11 cellular contexts compared by ENCODE assay signal in genomic region chr2:109333414-109334194, GRCh38.
DNase-seq lines count a peak whose midpoint lies in the region; ATAC-seq and TF ChIP-seq lines count a peak whose summit lies in the region.
"Had no signal": no experiment of that assay in that cellular context is flagged by ENCODE, and none has a peak within 500 bp of the region (broad histone marks: within the 10 kb centered on the region; RNA-seq: fewer than 3 reads in every experiment).

No MANE protein-coding gene starts in this region.

- H3F3A ChIP-seq in GM23338 (replicated peaks; ENCODE audit: low read depth) = no peaks in the 10 kb centered on the region

- H3K27ac Mint-ChIP-seq in GM23338 = no peak overlapping the region
- no peak overlapping the region for H3K27ac Mint-ChIP-seq in mesothelial cell of epicardium

- H4K20me1 ChIP-seq in GM23338 (replicated peaks; ENCODE audit: insufficient read depth) = no peaks in the 10 kb centered on the region

- H3K9me3 Mint-ChIP-seq in GM23338 = no peaks in the 10 kb centered on the region
- H3K9me3 Mint-ChIP-seq in mesothelial cell of epicardium = no peaks in the 10 kb centered on the region
- H3K9me3 Mint-ChIP-seq: activated CD4-positive, alpha-beta memory T cell treated with anti-CD3 and anti-CD28 coated beads, Interleukin-2, amount 10 ng/mL, durations not matched to agents 7 days and 5 days had no signal

- no peak overlapping the region for H3K27ac ChIP-seq in GM23338 (ENCODE audit: low read depth)
- peak overlapping the region; percentile 90 for H3K27ac ChIP-seq in RWPE2 (ENCODE audit: poor library complexity, severe bottlenecking)

- peaks cover 1% of the 10 kb centered on the region; the same call in 1 of the 2 replicates for H3K9me2 ChIP-seq in GM23338 (ENCODE audit: insufficient read depth)

- no peaks in the 10 kb centered on the region for H3K79me2 ChIP-seq in GM23338 (replicated peaks; ENCODE audit: insufficient read depth)

- DNase-seq in GM23338 (ENCODE audit: low spot score) = peak; percentile 50
- DNase-seq in RWPE2 (ENCODE audit: low spot score) = no peak
- no peak for DNase-seq in epithelial cell of proximal tubule (ENCODE audit: low read depth)
- DNase-seq in retinal pigment epithelial cell (ENCODE audit: low read depth) = no peak
- DNase-seq in activated effector memory CD4-positive, alpha-beta T cell treated with anti-CD3 and anti-CD28 coated beads, Interleukin-2, amount 50 U/mL, for 16 hours = no peak
- DNase-seq in mesothelial cell of epicardium (ENCODE audit: low spot score in 2 of 2, unreplicated experiment in 2 of 2) = no peak
- no peak for DNase-seq in NCI-H2029 (lab: John Stamatoyannopoulos, UW)
- no peak for DNase-seq in DMS153 treated with DMSO at 0.1 percent for 48 hours (lab: John Stamatoyannopoulos, UW; ENCODE audit: unreplicated experiment)
- DNase-seq: activated CD4-positive, alpha-beta memory T cell treated with anti-CD3 and anti-CD28 coated beads, Interleukin-2, amount 10 ng/mL, durations not matched to agents 7 days and 5 days; amniotic stem cell; occipital lobe had no signal

- H3K4me2 ChIP-seq in GM23338 = no peak overlapping the region

- peaks cover 10% of the 10 kb centered on the region for H3K27me3 Mint-ChIP-seq in GM23338 (ENCODE audit: insufficient read depth, low read depth, poor library complexity)
- H3K27me3 Mint-ChIP-seq in mesothelial cell of epicardium (ENCODE audit: low read depth) = peaks cover 18% of the 10 kb centered on the region

- no peaks in the 10 kb centered on the region for H3K36me3 Mint-ChIP-seq in GM23338 (ENCODE audit: low read depth)
- H3K36me3 Mint-ChIP-seq in mesothelial cell of epicardium = no peaks in the 10 kb centered on the region

- H3K4me1 ChIP-seq in GM23338 (ENCODE audit: insufficient read depth) (0 out of 2 replicates have a peak, but pooled peaks cover 4% of the 10 kb centered on the region), RWPE2 (ENCODE audit: insufficient read depth, poor library complexity, severe bottlenecking) (peaks cover 39% of the 10 kb centered on the region)

- H3K4me1 Mint-ChIP-seq in GM23338 (peaks cover 28% of the 10 kb centered on the region), mesothelial cell of epicardium (peaks cover 29% of the 10 kb centered on the region)

- no peaks in the 10 kb centered on the region for H3K9me3 ChIP-seq in RWPE2 (ENCODE audit: severe bottlenecking)

- H3K4me3 Mint-ChIP-seq in GM23338 (no peak overlapping the region), mesothelial cell of epicardium (no peak overlapping the region)
- H3K4me3 Mint-ChIP-seq: activated CD4-positive, alpha-beta memory T cell treated with anti-CD3 and anti-CD28 coated beads, Interleukin-2, amount 10 ng/mL, durations not matched to agents 7 days and 5 days had no signal

- H3K4me3 ChIP-seq in GM23338 (no peak overlapping the region), RWPE2 (ENCODE audit: severe bottlenecking) (no peak overlapping the region), epithelial cell of proximal tubule (ENCODE audit: low read depth, low read length) (no peak overlapping the region), retinal pigment epithelial cell (ENCODE audit: low read length) (no peak overlapping the region)

- peak; percentile 72 for ATAC-seq in GM23338
- no peak for ATAC-seq in RWPE2 (ENCODE audit: low read depth)

- no peak overlapping the region for H2AFZ ChIP-seq in GM23338

- TF ChIP-seq CTCF in GM23338 (conservative IDR thresholded peaks at IDR 0.05; ENCODE audit: low read depth in 2 of 2) (peak in 1 of 2 experiments; percentile 31; a peak in 1 of 4 replicates), RWPE2 (IDR thresholded peaks at IDR 0.05; ENCODE audit: poor library complexity, severe bottlenecking) (peak; percentile 7), epithelial cell of proximal tubule (conservative IDR thresholded peaks at IDR 0.05; ENCODE audit: low read depth, low read length) (peak; percentile 47), retinal pigment epithelial cell (conservative IDR thresholded peaks at IDR 0.05; ENCODE audit: low read depth, low read length) (peak; percentile 48), mesothelial cell of epicardium (IDR thresholded peaks at IDR 0.05; ENCODE audit: unreplicated experiment) (no peak)

- no peaks in the 10 kb centered on the region for H3K36me3 ChIP-seq in GM23338 (ENCODE audit: insufficient read depth)
- H3K36me3 ChIP-seq in RWPE2 (ENCODE audit: low read depth) = no peaks in the 10 kb centered on the region

- no peaks in the 10 kb centered on the region for H3K27me3 ChIP-seq in GM23338 (ENCODE audit: insufficient read depth)
- H3K27me3 ChIP-seq in RWPE2 (ENCODE audit: insufficient read depth, poor library complexity, severe bottlenecking) = no peaks in the 10 kb centered on the region

TF ChIP-seq in GM23338, 12 proteins besides CTCF, POLR2A, EP300 and RAD21:
- TF ChIP-seq CREB1 (CRISPR knock-in tag; IDR thresholded peaks at IDR 0.05; ENCODE audit: low read depth) (no peak), POLR2AphosphoS5 (IDR thresholded peaks at IDR 0.05; ENCODE audit: low read depth) (no peak), STAT1 (IDR thresholded peaks at IDR 0.05; ENCODE audit: unreplicated experiment) (no peak)
